24 cellular contexts compared by ENCODE assay signal in genomic region chr2:10226032-10226724, GRCh38.
DNase-seq lines count a peak whose midpoint lies in the region; ATAC-seq and TF ChIP-seq lines count a peak whose summit lies in the region.
"Had no signal": no experiment of that assay in that cellular context is flagged by ENCODE, and none has a peak within 500 bp of the region (broad histone marks: within the 10 kb centered on the region; RNA-seq: fewer than 3 reads in every experiment).

No MANE protein-coding gene starts in this region.

- no peak overlapping the region for H3K4me3 Mint-ChIP-seq in activated CD8-positive, alpha-beta memory T cell treated with anti-CD3 and anti-CD28 coated beads, Interleukin-2, amount 10 ng/mL, durations not matched to agents 7 days and 5 days
- H3K4me3 Mint-ChIP-seq: B cell; IgD-negative memory B cell; T-helper 2 cell treated with Interferon-gamma antibody and Interleukin-4, amounts not matched to agents 5 μg/mL and 100 μg/mL, for 36 hours had no signal

- H3K27ac Mint-ChIP-seq in activated CD8-positive, alpha-beta memory T cell treated with anti-CD3 and anti-CD28 coated beads, Interleukin-2, amount 10 ng/mL, durations not matched to agents 7 days and 5 days = no peak overlapping the region
- H3K27ac Mint-ChIP-seq: B cell; IgD-negative memory B cell; T-helper 2 cell treated with Interferon-gamma antibody and Interleukin-4, amounts not matched to agents 5 μg/mL and 100 μg/mL, for 36 hours had no signal

- no peak overlapping the region for H3K9ac ChIP-seq in rectal smooth muscle tissue (ENCODE audit: low read length)

- no peak for TF ChIP-seq CTCF in foreskin keratinocyte (conservative IDR thresholded peaks at IDR 0.05)

- H3K4me3 ChIP-seq in rectal smooth muscle tissue (ENCODE audit: low read length) = no peak overlapping the region
- H3K4me3 ChIP-seq: A549, cardiac muscle cell had no signal

- H3K4me1 Mint-ChIP-seq in activated CD8-positive, alpha-beta memory T cell treated with anti-CD3 and anti-CD28 coated beads, Interleukin-2, amount 10 ng/mL, durations not matched to agents 7 days and 5 days = peaks cover 7% of the 10 kb centered on the region
- H3K4me1 Mint-ChIP-seq: B cell had no signal

- H3K9me3 Mint-ChIP-seq in activated CD8-positive, alpha-beta memory T cell treated with anti-CD3 and anti-CD28 coated beads, Interleukin-2, amount 10 ng/mL, durations not matched to agents 7 days and 5 days (ENCODE audit: low read depth) = no peaks in the 10 kb centered on the region
- H3K9me3 Mint-ChIP-seq: IgD-negative memory B cell; T-helper 2 cell treated with Interferon-gamma antibody and Interleukin-4, amounts not matched to agents 5 μg/mL and 100 μg/mL, for 36 hours had no signal

- no peaks in the 10 kb centered on the region for H3K4me1 ChIP-seq in rectal smooth muscle tissue (ENCODE audit: control insufficient read depth, insufficient read depth, low read length)
- H3K4me1 ChIP-seq in foreskin keratinocyte = no peaks in the 10 kb centered on the region

- no peaks in the 10 kb centered on the region for H3K36me3 ChIP-seq in rectal smooth muscle tissue (ENCODE audit: control insufficient read depth, insufficient read depth, low read length)
- H3K36me3 ChIP-seq: cardiac muscle cell, neutrophil had no signal

- intact Hi-C loops in left colon (cut with DNase I, micrococcal nuclease) = no loop called here

- peak; percentile 5 for DNase-seq in activated CD8-positive, alpha-beta memory T cell treated with anti-CD3 and anti-CD28 coated beads, Interleukin-2, amount 50 U/mL, for 4 hours
- no peak for DNase-seq in activated CD8-positive, alpha-beta memory T cell treated with anti-CD3 and anti-CD28 coated beads, Interleukin-2, amount 10 ng/mL, durations not matched to agents 7 days and 5 days
- peak; percentile 63 for DNase-seq in DMS79 treated with DMSO at 0.1 percent for 48 hours (lab: John Stamatoyannopoulos, UW)
- peak; percentile 26 to 27 for DNase-seq in left colon
- no peak for DNase-seq in foreskin keratinocyte
- no peak for DNase-seq in activated CD8-positive, alpha-beta memory T cell treated with anti-CD3 and anti-CD28 coated beads for 24 hours
- DNase-seq: activated CD4-positive, alpha-beta T cell treated with anti-CD3 and anti-CD28 coated beads, Interleukin-2, amount 50 U/mL, for 1 hour; activated CD8-positive, alpha-beta memory T cell treated with anti-CD3 and anti-CD28 coated beads, Interleukin-2, amount 50 U/mL, for 48 hours; activated effector memory CD4-positive, alpha-beta T cell treated with Interleukin-2 at 50 U/mL for 16 hours; amygdala; COR-L47; erythroblast; foreskin fibroblast; NCI-H2081 had no signal

- no peak for ATAC-seq in activated CD8-positive, alpha-beta memory T cell treated with anti-CD3 and anti-CD28 coated beads, Interleukin-2, amount 10 ng/mL, durations not matched to agents 7 days and 5 days
- peak; percentile 36 for ATAC-seq in left colon
- ATAC-seq in foreskin keratinocyte = no peak
- no peak for ATAC-seq in HG02763 (IDR thresholded peaks at IDR 0.05; ENCODE audit: unreplicated experiment)
- ATAC-seq: SK-N-SH treated with all-trans-retinoic acid at 6 μM for 48 hours had no signal

- peaks cover 3% of the 10 kb centered on the region for H3K27me3 Mint-ChIP-seq in activated CD8-positive, alpha-beta memory T cell treated with anti-CD3 and anti-CD28 coated beads, Interleukin-2, amount 10 ng/mL, durations not matched to agents 7 days and 5 days

- H3K27ac ChIP-seq in rectal smooth muscle tissue (ENCODE audit: low read depth, low read length) (peak overlapping the region; percentile 4), foreskin keratinocyte (no peak overlapping the region)
- H3K27ac ChIP-seq: A549, cardiac muscle cell, neutrophil, VCaP had no signal

- H3K27me3 ChIP-seq in rectal smooth muscle tissue (ENCODE audit: control insufficient read depth, insufficient read depth, low read length) (no peaks in the 10 kb centered on the region), foreskin keratinocyte (peaks cover 17% of the 10 kb centered on the region)
- H3K27me3 ChIP-seq: cardiac muscle cell, neutrophil had no signal

- CTCF ChIA-PET in activated CD8-positive, alpha-beta memory T cell treated with anti-CD3 and anti-CD28 coated beads, Interleukin-2, amount 10 ng/mL, durations not matched to agents 7 days and 5 days (lab: Charles Lee) = interaction anchor here (1.2 kb wide), 1 partner anchor 209 kb away, joined by 5 read pairs; no protein-coding TSS in a partner anchor

- H3K36me3 Mint-ChIP-seq in activated CD8-positive, alpha-beta memory T cell treated with anti-CD3 and anti-CD28 coated beads, Interleukin-2, amount 10 ng/mL, durations not matched to agents 7 days and 5 days = no peaks in the 10 kb centered on the region
- H3K36me3 Mint-ChIP-seq: IgD-negative memory B cell had no signal

Comparison
In these comparisons a context has a peak if more than half of its experiments do, and no peak if none do; other contexts are left out.
1. DNase-seq: peak in activated CD8-positive, alpha-beta memory T cell treated with anti-CD3 and anti-CD28 coated beads, Interleukin-2, amount 50 U/mL, for 4 hours (single experiment), DMS79 treated with DMSO at 0.1 percent for 48 hours (single experiment) and left colon (2 of 2); none in activated CD8-positive, alpha-beta memory T cell treated with anti-CD3 and anti-CD28 coated beads, Interleukin-2, amount 10 ng/mL, durations not matched to agents 7 days and 5 days (single experiment), foreskin keratinocyte (0 of 2) and activated CD8-positive, alpha-beta memory T cell treated with anti-CD3 and anti-CD28 coated beads for 24 hours (single experiment).